12 cellular contexts compared by ENCODE assay signal in genomic region chr6:152129606-152130249, GRCh38.
A peak's percentile ranks its signal among the peaks of the same experiment; 100 is the strongest.
DNase-seq lines count a peak whose midpoint lies in the region; ATAC-seq and TF ChIP-seq lines count a peak whose summit lies in the region.
"Had no signal": no experiment of that assay in that cellular context is flagged by ENCODE, and none has a peak within 500 bp of the region (broad histone marks: within the 10 kb centered on the region; RNA-seq: fewer than 3 reads in every experiment).

No MANE protein-coding gene starts in this region.

- peak overlapping the region; percentile 53 for H3K4me3 ChIP-seq in AG10803 (ENCODE audit: low read length)
- H3K4me3 ChIP-seq in right atrium auricular region = peak overlapping the region; percentile 3 to 30
- H3K4me3 ChIP-seq in ovary = peak overlapping the region; percentile 11
- no peak overlapping the region for H3K4me3 ChIP-seq in brain microvascular endothelial cell (ENCODE audit: low read depth, low read length)

- no peaks in the 10 kb centered on the region for H3K9me3 ChIP-seq in right atrium auricular region
- no peaks in the 10 kb centered on the region for H3K9me3 ChIP-seq in ovary

- no peak for ATAC-seq in GM18907 (IDR thresholded peaks at IDR 0.05; ENCODE audit: unreplicated experiment)

- 5 to 12% (median 5%) methylated on average over 11 of the region's 11 CpGs for WGBS in ovary, 3 donors

- H3K27me3 Mint-ChIP-seq in activated naive CD8-positive, alpha-beta T cell treated with anti-CD3 and anti-CD28 coated beads for 36 hours = no peaks in the 10 kb centered on the region
- H3K27me3 Mint-ChIP-seq: progenitor cell of endocrine pancreas; stimulated activated naive CD8-positive, alpha-beta T cell treated with anti-CD3 and anti-CD28 coated beads, Interleukin-15, Interleukin-2, amounts not matched to agents 100 ng/mL and 50 ng/mL, for 24 hours had no signal

- H3K4me1 ChIP-seq in right atrium auricular region (peaks cover 0 to 16% of the 10 kb centered on the region in 2 donors), ovary (ENCODE audit: insufficient read depth) (peaks cover 7% of the 10 kb centered on the region)

- no peaks in the 10 kb centered on the region for H3K9me3 Mint-ChIP-seq in activated naive CD8-positive, alpha-beta T cell treated with anti-CD3 and anti-CD28 coated beads for 36 hours
- H3K9me3 Mint-ChIP-seq: stimulated activated naive CD8-positive, alpha-beta T cell treated with anti-CD3 and anti-CD28 coated beads, Interleukin-15, Interleukin-2, amounts not matched to agents 100 ng/mL and 50 ng/mL, for 24 hours had no signal

- H3K36me3 Mint-ChIP-seq in activated naive CD8-positive, alpha-beta T cell treated with anti-CD3 and anti-CD28 coated beads for 36 hours = peaks cover 10% of the 10 kb centered on the region

- intact Hi-C loops in ovary (cut with DNase I) = loop anchor here in 2 of 4 donors (5.0 to 10.0 kb wide), 2 partner anchors 365 to 437 kb away; no protein-coding TSS in a partner anchor

- DNase-seq in AG10803 (ENCODE audit: low read depth) = peak; percentile 81
- no peak for DNase-seq in activated naive CD8-positive, alpha-beta T cell treated with anti-CD3 and anti-CD28 coated beads for 36 hours
- no peak for DNase-seq in right atrium auricular region (ENCODE audit: low spot score)
- DNase-seq in ovary = peak; percentile 32 to 54 (median 50)
- DNase-seq in DMS114 treated with DMSO at 0.1 percent for 48 hours (lab: John Stamatoyannopoulos, UW; ENCODE audit: unreplicated experiment) = no peak
- no peak for DNase-seq in brain microvascular endothelial cell
- DNase-seq in hippocampal formation (lab: John Stamatoyannopoulos, UW) = no peak

- H3K36me3 ChIP-seq in right atrium auricular region = peaks cover 49% of the 10 kb centered on the region
- no peaks in the 10 kb centered on the region for H3K36me3 ChIP-seq in ovary
- peaks cover 25% of the 10 kb centered on the region for H3K36me3 ChIP-seq in brain microvascular endothelial cell (replicated peaks)

- no peak overlapping the region for H3K4me3 Mint-ChIP-seq in activated naive CD8-positive, alpha-beta T cell treated with anti-CD3 and anti-CD28 coated beads for 36 hours
- H3K4me3 Mint-ChIP-seq: stimulated activated naive CD8-positive, alpha-beta T cell treated with anti-CD3 and anti-CD28 coated beads, Interleukin-15, Interleukin-2, amounts not matched to agents 100 ng/mL and 50 ng/mL, for 24 hours had no signal

- TF ChIP-seq CTCF in AG10803 (conservative IDR thresholded peaks at IDR 0.05; ENCODE audit: low read length) (no peak), right atrium auricular region (IDR thresholded peaks at IDR 0.05) (no peak), ovary (IDR thresholded peaks at IDR 0.05) (no peak), brain microvascular endothelial cell (IDR thresholded peaks at IDR 0.05; ENCODE audit: low read depth, low read length, missing control alignments) (no peak)

- H3K27ac ChIP-seq in right atrium auricular region (peak overlapping the region; percentile 71 to 76), ovary (peak overlapping the region; percentile 83 to 84), brain microvascular endothelial cell (no peak overlapping the region)
- H3K27ac ChIP-seq: C4-2B, RWPE1 had no signal

- H3K27ac Mint-ChIP-seq in activated naive CD8-positive, alpha-beta T cell treated with anti-CD3 and anti-CD28 coated beads for 36 hours = peak overlapping the region; percentile 29
- H3K27ac Mint-ChIP-seq: progenitor cell of endocrine pancreas had no signal

- no peaks in the 10 kb centered on the region for H3K27me3 ChIP-seq in right atrium auricular region
- H3K27me3 ChIP-seq in ovary = no peaks in the 10 kb centered on the region
- no peaks in the 10 kb centered on the region for H3K27me3 ChIP-seq in brain microvascular endothelial cell (replicated peaks)

- TF ChIP-seq EP300 in ovary (IDR thresholded peaks at IDR 0.05) = peak; percentile 63

- TF ChIP-seq POLR2A in ovary (IDR thresholded peaks at IDR 0.05) = peak; percentile 24

- in situ Hi-C loops in brain microvascular endothelial cell (cut with HindIII; ENCODE audit: low pct_ligation_motif_present, low sequenced_read_pairs) = no loop called here

- H3K4me1 Mint-ChIP-seq in activated naive CD8-positive, alpha-beta T cell treated with anti-CD3 and anti-CD28 coated beads for 36 hours = peaks cover 2% of the 10 kb centered on the region

Comparison
In these comparisons a context has a peak if more than half of its experiments do, and no peak if none do; other contexts are left out.
1. DNase-seq: peak in AG10803 (single experiment) and ovary (5 of 5); none in activated naive CD8-positive, alpha-beta T cell treated with anti-CD3 and anti-CD28 coated beads for 36 hours (single experiment), right atrium auricular region (single experiment), DMS114 treated with DMSO at 0.1 percent for 48 hours (single experiment), brain microvascular endothelial cell (single experiment) and hippocampal formation (0 of 2).